ENCODE assay signal across 15 cellular contexts in genomic region chr3:160999268-160999667, GRCh38.
DNase-seq lines count a peak whose midpoint lies in the region; ATAC-seq and TF ChIP-seq lines count a peak whose summit lies in the region.
"Had no signal": no experiment of that assay in that cellular context is flagged by ENCODE, and none has a peak within 500 bp of the region (broad histone marks: within the 10 kb centered on the region; RNA-seq: fewer than 3 reads in every experiment).

No MANE protein-coding gene starts in this region.

- peaks cover 27% of the 10 kb centered on the region for H3K4me1 ChIP-seq in Loucy (ENCODE audit: insufficient read depth, low read length, poor library complexity, severe bottlenecking)

- H2AFZ ChIP-seq in Loucy (ENCODE audit: low read length) = no peak overlapping the region
- H2AFZ ChIP-seq: neural progenitor cell had no signal

- H3K9ac ChIP-seq in Loucy (ENCODE audit: low read depth, low read length, poor library complexity, severe bottlenecking) = no peak overlapping the region
- H3K9ac ChIP-seq: neural progenitor cell had no signal

- H3K4me1 Mint-ChIP-seq in activated T-cell treated with anti-CD3 and anti-CD28 coated beads, Interleukin-2, amount 50 U/mL, for 72 hours (ENCODE audit: low read depth) = no peaks in the 10 kb centered on the region
- H3K4me1 Mint-ChIP-seq: activated naive CD4-positive, alpha-beta T cell treated with anti-CD3 and anti-CD28 coated beads, Interleukin-2, amount 50 U/mL, for 24 hours had no signal

- H4K20me1 ChIP-seq in Loucy (ENCODE audit: insufficient read depth, low read length, poor library complexity, severe bottlenecking) = no peaks in the 10 kb centered on the region

- H3K4me3 Mint-ChIP-seq in activated T-cell treated with anti-CD3 and anti-CD28 coated beads, Interleukin-2, amount 50 U/mL, for 72 hours = no peak overlapping the region
- H3K4me3 Mint-ChIP-seq: activated naive CD4-positive, alpha-beta T cell treated with anti-CD3 and anti-CD28 coated beads, Interleukin-2, amount 50 U/mL, for 24 hours; neural progenitor cell had no signal

- H3K27ac Mint-ChIP-seq in activated T-cell treated with anti-CD3 and anti-CD28 coated beads, Interleukin-2, amount 50 U/mL, for 72 hours = no peak overlapping the region
- H3K27ac Mint-ChIP-seq: activated naive CD4-positive, alpha-beta T cell treated with anti-CD3 and anti-CD28 coated beads, Interleukin-2, amount 50 U/mL, for 24 hours; neural progenitor cell had no signal

- no peaks in the 10 kb centered on the region for H3K36me3 Mint-ChIP-seq in activated T-cell treated with anti-CD3 and anti-CD28 coated beads, Interleukin-2, amount 50 U/mL, for 72 hours (ENCODE audit: insufficient read depth in 2 of 2)
- H3K36me3 Mint-ChIP-seq: activated naive CD4-positive, alpha-beta T cell treated with anti-CD3 and anti-CD28 coated beads, Interleukin-2, amount 50 U/mL, for 24 hours had no signal

- no peaks in the 10 kb centered on the region for H3K9me2 ChIP-seq in Loucy (replicated peaks; ENCODE audit: low read depth, low read length)

- no peaks in the 10 kb centered on the region for H3K27me3 ChIP-seq in Loucy (ENCODE audit: insufficient read depth, low read length, poor library complexity, severe bottlenecking)
- H3K27me3 ChIP-seq: neural progenitor cell, stomach had no signal

- H3K36me3 ChIP-seq in Loucy (ENCODE audit: insufficient read depth, low read length) = no peaks in the 10 kb centered on the region
- H3K36me3 ChIP-seq: neural progenitor cell, stomach had no signal

- no peaks in the 10 kb centered on the region for H3F3A ChIP-seq in Loucy (ENCODE audit: low read depth)

- TF ChIP-seq CTCF in Loucy (conservative IDR thresholded peaks at IDR 0.05; ENCODE audit: low read length) = peak; percentile 30

- ATAC-seq in activated T-cell treated with anti-CD3 and anti-CD28 coated beads, Interleukin-2, amount 50 U/mL, for 72 hours (replicated peaks in 1 of 2) = peak; percentile 39 to 54
- ATAC-seq in stimulated activated naive CD8-positive, alpha-beta T cell treated with anti-CD3 and anti-CD28 coated beads, Interleukin-15, Interleukin-2, amounts not matched to agents 100 U/mL and 50 U/mL, for 24 hours = peak; percentile 59
- ATAC-seq in GM18498 (IDR thresholded peaks at IDR 0.05; ENCODE audit: unreplicated experiment) (no peak), GM19035 (IDR thresholded peaks at IDR 0.05; ENCODE audit: unreplicated experiment) (no peak), GM18868 (IDR thresholded peaks at IDR 0.05; ENCODE audit: unreplicated experiment) (no peak)

- H3K4me3 ChIP-seq in Loucy (ENCODE audit: low read length, poor library complexity, severe bottlenecking) = no peak overlapping the region
- H3K4me3 ChIP-seq: neural progenitor cell, skin epidermis, stomach had no signal

- H3K79me2 ChIP-seq in Loucy (ENCODE audit: insufficient read depth, low read length) = no peaks in the 10 kb centered on the region

- peak in 1 of 2 donors; percentile 2 for DNase-seq in activated T-cell treated with anti-CD3 and anti-CD28 coated beads, Interleukin-2, amount 50 U/mL, for 72 hours
- DNase-seq in activated T-cell treated with anti-CD3 and anti-CD28 coated beads, Interleukin-2, amount 50 U/mL, for 1 hour = no peak
- DNase-seq in astrocyte of the hippocampus (ENCODE audit: low read depth, low spot score) = peak; percentile 63
- DNase-seq in stimulated activated naive CD8-positive, alpha-beta T cell treated with anti-CD3 and anti-CD28 coated beads, Interleukin-15, Interleukin-2, amounts not matched to agents 100 U/mL and 50 U/mL, for 24 hours = no peak
- DNase-seq: immature natural killer cell, mesendoderm, NCI-H2171 treated with DMSO at 0.1 percent for 48 hours, stomach had no signal

- peaks cover 3 to 4% of the 10 kb centered on the region in 2 donors for H3K9me3 Mint-ChIP-seq in activated T-cell treated with anti-CD3 and anti-CD28 coated beads, Interleukin-2, amount 50 U/mL, for 72 hours
- H3K9me3 Mint-ChIP-seq: activated naive CD4-positive, alpha-beta T cell treated with anti-CD3 and anti-CD28 coated beads, Interleukin-2, amount 50 U/mL, for 24 hours had no signal

- peaks cover 6% of the 10 kb centered on the region for H3K27me3 Mint-ChIP-seq in activated T-cell treated with anti-CD3 and anti-CD28 coated beads, Interleukin-2, amount 50 U/mL, for 72 hours (ENCODE audit: low read depth)
- H3K27me3 Mint-ChIP-seq: activated naive CD4-positive, alpha-beta T cell treated with anti-CD3 and anti-CD28 coated beads, Interleukin-2, amount 50 U/mL, for 24 hours had no signal

- no peaks in the 10 kb centered on the region for H3K9me3 ChIP-seq in Loucy (ENCODE audit: insufficient read depth, low read depth, low read length)
- H3K9me3 ChIP-seq: stomach had no signal

- H3K4me2 ChIP-seq in Loucy (ENCODE audit: low read depth, low read length, poor library complexity, severe bottlenecking) = peak overlapping the region; percentile 28
- H3K4me2 ChIP-seq: neural progenitor cell had no signal

Comparison
In these comparisons a context has a peak if more than half of its experiments do, and no peak if none do; other contexts are left out.
1. ATAC-seq: peak in activated T-cell treated with anti-CD3 and anti-CD28 coated beads, Interleukin-2, amount 50 U/mL, for 72 hours (2 of 2) and stimulated activated naive CD8-positive, alpha-beta T cell treated with anti-CD3 and anti-CD28 coated beads, Interleukin-15, Interleukin-2, amounts not matched to agents 100 U/mL and 50 U/mL, for 24 hours (single experiment); none in GM18498 (single experiment), GM19035 (single experiment) and GM18868 (single experiment).